Comparison of ENCODE assay signal across 9 cellular contexts in the genomic region with DNA sequence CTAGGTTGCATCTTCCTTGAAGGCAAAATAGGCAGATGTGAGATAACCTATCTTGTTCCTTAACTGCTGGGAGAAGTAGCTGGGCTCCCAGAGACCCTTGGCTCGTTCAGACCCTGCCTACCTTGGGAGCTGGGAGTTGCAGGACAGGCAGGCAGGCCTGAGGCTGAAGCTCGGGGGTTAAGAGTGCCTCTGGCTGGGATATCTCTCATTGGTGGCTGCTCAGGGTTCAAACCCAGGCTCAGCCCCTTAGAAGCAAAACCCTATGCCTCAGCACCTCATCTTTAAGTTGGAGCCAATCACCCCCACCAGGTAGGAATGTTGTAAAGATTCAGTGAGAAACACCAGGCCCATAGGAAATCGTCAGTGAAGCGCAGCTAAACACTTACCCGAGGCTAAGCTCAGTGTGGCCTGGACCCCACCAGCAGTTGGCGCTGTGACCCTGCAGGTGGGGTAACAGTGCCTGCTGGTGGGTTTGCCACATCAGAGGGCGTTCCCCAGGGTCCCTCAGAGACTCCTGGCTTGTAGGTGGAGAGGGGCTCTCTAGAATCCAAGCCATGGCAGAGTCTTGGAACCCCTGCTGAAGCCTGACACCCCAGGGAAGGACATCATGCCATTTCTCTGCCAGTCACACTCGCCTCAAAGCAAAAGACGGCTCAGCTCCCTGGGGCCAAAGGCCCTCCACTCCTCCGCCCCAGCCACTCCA. TPM values are rescaled to one million over a fixed set of nuclear protein-coding genes. Genes with fewer than 3 reads are reported as not detected.
DNase-seq lines count a peak whose midpoint lies in the region; ATAC-seq, FAIRE-seq and TF ChIP-seq lines count a peak whose summit lies in the region.
"Had no signal": no experiment of that assay in that cellular context is flagged by ENCODE, and none has a peak within 500 bp of the region (broad histone marks: within the 10 kb centered on the region; RNA-seq: fewer than 3 reads in every experiment).

No MANE protein-coding gene starts in this region.

- H3K4me1 Mint-ChIP-seq in CD8-positive, alpha-beta T cell (ENCODE audit: low read depth), result peaks cover 4% of the 10 kb centered on the region
- H3K4me1 Mint-ChIP-seq in T-helper 2 cell treated with Interferon-gamma antibody and Interleukin-4, amounts not matched to agents 5 μg/mL and 100 μg/mL, for 36 hours (ENCODE audit: low read depth), result peaks cover 5% of the 10 kb centered on the region
- no peaks in the 10 kb centered on the region for H3K4me1 Mint-ChIP-seq in astrocyte (ENCODE audit: low read depth, unreplicated experiment)

- no peak overlapping the region for H3K27ac ChIP-seq in CD8-positive, alpha-beta T cell (ENCODE audit: low read depth, low read length)
- H3K27ac ChIP-seq in astrocyte (ENCODE audit: low read depth, low read length), result no peak overlapping the region
- H3K27ac ChIP-seq in smooth muscle cell (ENCODE audit: low read depth), result no peak overlapping the region

- no peaks in the 10 kb centered on the region for H3K36me3 Mint-ChIP-seq in CD8-positive, alpha-beta T cell
- H3K36me3 Mint-ChIP-seq in T-helper 2 cell treated with Interferon-gamma antibody and Interleukin-4, amounts not matched to agents 5 μg/mL and 100 μg/mL, for 36 hours (ENCODE audit: low read depth), result no peaks in the 10 kb centered on the region
- peaks cover 2% of the 10 kb centered on the region for H3K36me3 Mint-ChIP-seq in astrocyte (ENCODE audit: low read depth, unreplicated experiment)
- H3K36me3 Mint-ChIP-seq: activated naive CD4-positive, alpha-beta T cell treated with anti-CD3 and anti-CD28 coated beads, Interleukin-2, amount 50 U/mL, for 24 hours had no signal

- H2AFZ ChIP-seq in astrocyte (ENCODE audit: low read depth, low read length) (peak overlapping the region; percentile 76), smooth muscle cell (ENCODE audit: low read depth) (peak overlapping the region; percentile 5)

- H3K4me2 ChIP-seq in astrocyte (ENCODE audit: low read length), result no peak overlapping the region
- H3K4me2 ChIP-seq in smooth muscle cell, result no peak overlapping the region

- no peak overlapping the region for H3K27ac Mint-ChIP-seq in CD8-positive, alpha-beta T cell
- no peak overlapping the region for H3K27ac Mint-ChIP-seq in T-helper 2 cell treated with Interferon-gamma antibody and Interleukin-4, amounts not matched to agents 5 μg/mL and 100 μg/mL, for 36 hours
- H3K27ac Mint-ChIP-seq in astrocyte (ENCODE audit: unreplicated experiment), result no peak overlapping the region
- H3K27ac Mint-ChIP-seq: activated naive CD4-positive, alpha-beta T cell treated with anti-CD3 and anti-CD28 coated beads, Interleukin-2, amount 50 U/mL, for 24 hours had no signal

- TF ChIP-seq CTCF in CD8-positive, alpha-beta T cell (IDR thresholded peaks at IDR 0.05), result peak; percentile 66
- TF ChIP-seq CTCF in astrocyte (IDR thresholded peaks at IDR 0.05; ENCODE audit: insufficient read depth, low read depth, low read length) (peak; percentile 77), smooth muscle cell (IDR thresholded peaks at IDR 0.05; ENCODE audit: borderline replicate concordance, insufficient read depth, poor library complexity, severe bottlenecking) (peak; percentile 78)

- no peaks in the 10 kb centered on the region for H3K36me3 ChIP-seq in CD8-positive, alpha-beta T cell (ENCODE audit: insufficient read depth, low read length)
- H3K36me3 ChIP-seq in astrocyte (ENCODE audit: insufficient read depth, low read length) (no peaks in the 10 kb centered on the region), smooth muscle cell (ENCODE audit: low read depth) (no peaks in the 10 kb centered on the region)

- H3K27me3 ChIP-seq in CD8-positive, alpha-beta T cell (ENCODE audit: insufficient read depth, low read length), result no peaks in the 10 kb centered on the region
- no peaks in the 10 kb centered on the region for H3K27me3 ChIP-seq in astrocyte (ENCODE audit: insufficient read depth, low read length)
- no peaks in the 10 kb centered on the region for H3K27me3 ChIP-seq in smooth muscle cell (ENCODE audit: low read depth)

- POLR2A ChIA-PET in CD8-positive, alpha-beta T cell (lab: Charles Lee), result interaction anchor here (0.6 to 1.5 kb wide), 3 partner anchors 31 to 111 kb away, joined by 3 to 13 read pairs (median 3); a partner anchor contains a TSS

- no peaks in the 10 kb centered on the region for H3K4me1 ChIP-seq in CD8-positive, alpha-beta T cell (ENCODE audit: insufficient read depth, low read length)
- H3K4me1 ChIP-seq in astrocyte (ENCODE audit: insufficient read depth, low read length), result no peaks in the 10 kb centered on the region
- H3K4me1 ChIP-seq in smooth muscle cell (ENCODE audit: low read depth), result no peaks in the 10 kb centered on the region

- no peaks in the 10 kb centered on the region for H3K27me3 Mint-ChIP-seq in CD8-positive, alpha-beta T cell (ENCODE audit: low read depth)
- H3K27me3 Mint-ChIP-seq in T-helper 2 cell treated with Interferon-gamma antibody and Interleukin-4, amounts not matched to agents 5 μg/mL and 100 μg/mL, for 36 hours (ENCODE audit: low read depth), result no peaks in the 10 kb centered on the region
- H3K27me3 Mint-ChIP-seq in astrocyte (ENCODE audit: low read depth, unreplicated experiment), result peaks cover 3% of the 10 kb centered on the region
- H3K27me3 Mint-ChIP-seq: activated naive CD4-positive, alpha-beta T cell treated with anti-CD3 and anti-CD28 coated beads, Interleukin-2, amount 50 U/mL, for 24 hours had no signal

- no peaks in the 10 kb centered on the region for H3K9me3 Mint-ChIP-seq in CD8-positive, alpha-beta T cell
- H3K9me3 Mint-ChIP-seq in T-helper 2 cell treated with Interferon-gamma antibody and Interleukin-4, amounts not matched to agents 5 μg/mL and 100 μg/mL, for 36 hours, result no peaks in the 10 kb centered on the region
- peaks cover 5% of the 10 kb centered on the region for H3K9me3 Mint-ChIP-seq in astrocyte (ENCODE audit: unreplicated experiment)
- H3K9me3 Mint-ChIP-seq: activated naive CD4-positive, alpha-beta T cell treated with anti-CD3 and anti-CD28 coated beads, Interleukin-2, amount 50 U/mL, for 24 hours had no signal

- H3K79me2 ChIP-seq in astrocyte (ENCODE audit: insufficient read depth, low read length), result no peaks in the 10 kb centered on the region
- no peaks in the 10 kb centered on the region for H3K79me2 ChIP-seq in smooth muscle cell (ENCODE audit: low read depth)

- CTCF ChIA-PET in CD8-positive, alpha-beta T cell (lab: Charles Lee), result interaction anchor here (0.6 to 9.1 kb wide), 27 partner anchors 9 to 427 kb away, joined by 3 to 203 read pairs (median 4); a partner anchor contains a TSS

- H3K4me3 Mint-ChIP-seq in CD8-positive, alpha-beta T cell, result no peak overlapping the region
- no peak overlapping the region for H3K4me3 Mint-ChIP-seq in T-helper 2 cell treated with Interferon-gamma antibody and Interleukin-4, amounts not matched to agents 5 μg/mL and 100 μg/mL, for 36 hours
- no peak overlapping the region for H3K4me3 Mint-ChIP-seq in astrocyte (ENCODE audit: unreplicated experiment)
- H3K4me3 Mint-ChIP-seq: activated naive CD4-positive, alpha-beta T cell treated with anti-CD3 and anti-CD28 coated beads, Interleukin-2, amount 50 U/mL, for 24 hours had no signal

- peak; percentile 37 for FAIRE-seq in astrocyte (lab: Jason Lieb, UNC)

- intact Hi-C loops in CD8-positive, alpha-beta T cell (cut with DNase I, micrococcal nuclease), result loop anchor here (1.0 to 5.0 kb wide), 4 partner anchors 58 to 221 kb away; a partner anchor contains a TSS

- ATAC-seq in CD8-positive, alpha-beta T cell, result peak; percentile 98
- ATAC-seq in GM19372 (IDR thresholded peaks at IDR 0.05; ENCODE audit: low read depth, unreplicated experiment) (peak; percentile 68), HG03097 (IDR thresholded peaks at IDR 0.05; ENCODE audit: low FRiP score, unreplicated experiment) (no peak)

- WGBS in smooth muscle cell (ENCODE audit: low lambda C conversion rate), result 52% methylated on average over 10 of the region's 10 CpGs

- peak; percentile 30 to 75 (median 59) for DNase-seq in CD8-positive, alpha-beta T cell
- DNase-seq in KG1 (lab: John Stamatoyannopoulos, UW) (peak; percentile 37), astrocyte (ENCODE audit: low read depth) (peak; percentile 27), hippocampal formation (lab: John Stamatoyannopoulos, UW) (peak; percentile 14 to 31), smooth muscle cell (lab: John Stamatoyannopoulos, UW; ENCODE audit: unreplicated experiment) (no peak)
- DNase-seq in T-helper 2 cell treated with Interferon-gamma antibody and Interleukin-4, amounts not matched to agents 5 μg/mL and 100 μg/mL, for 36 hours (ENCODE audit: low spot score), result peak; percentile 46

- no peaks in the 10 kb centered on the region for H3F3A ChIP-seq in smooth muscle cell (ENCODE audit: low read depth)

- H4K20me1 ChIP-seq in astrocyte (ENCODE audit: insufficient read depth, low read length) (no peaks in the 10 kb centered on the region), smooth muscle cell (ENCODE audit: low read depth) (no peaks in the 10 kb centered on the region)

- H3K4me3 ChIP-seq in CD8-positive, alpha-beta T cell (ENCODE audit: low read depth, low read length), result no peak overlapping the region
- H3K4me3 ChIP-seq in astrocyte (ENCODE audit: insufficient read depth, low read depth, low read length), result no peak overlapping the region
- H3K4me3 ChIP-seq in smooth muscle cell, result no peak overlapping the region

- H3K9ac ChIP-seq in astrocyte (ENCODE audit: low read length), result no peak overlapping the region
- no peak overlapping the region for H3K9ac ChIP-seq in smooth muscle cell (ENCODE audit: low read depth)

- no peaks in the 10 kb centered on the region for H3K9me3 ChIP-seq in CD8-positive, alpha-beta T cell (ENCODE audit: low read length)
- no peaks in the 10 kb centered on the region for H3K9me3 ChIP-seq in astrocyte (ENCODE audit: insufficient read depth, low read depth, low read length)
- no peaks in the 10 kb centered on the region for H3K9me3 ChIP-seq in smooth muscle cell (replicated peaks; ENCODE audit: low read depth)

RNA-seq across cellular contexts. Expression of a gene that starts 54.6 kb away (rescaled TPM):
- not detected for total RNA-seq in CD8-positive, alpha-beta T cell
- total RNA-seq in astrocyte (0.18 TPM in 1 of 2 replicates, not detected in the other), smooth muscle cell (not detected in 2 replicates)
- polyA plus RNA-seq in smooth muscle cell, result not detected in 2 replicates

RNA-seq across cellular contexts. Expression of a gene that starts 55.9 kb away (rescaled TPM):
- under 1 TPM; 0.25 to 0.33 TPM for total RNA-seq in CD8-positive, alpha-beta T cell
- total RNA-seq in astrocyte (0.34 and 0.77 TPM in 2 replicates), smooth muscle cell (0.04 and 0.09 TPM in 2 replicates)
- 0.35 TPM in 1 of 2 replicates, not detected in the other for polyA plus RNA-seq in smooth muscle cell
